13 cellular contexts compared by ENCODE assay signal in the genomic region with DNA sequence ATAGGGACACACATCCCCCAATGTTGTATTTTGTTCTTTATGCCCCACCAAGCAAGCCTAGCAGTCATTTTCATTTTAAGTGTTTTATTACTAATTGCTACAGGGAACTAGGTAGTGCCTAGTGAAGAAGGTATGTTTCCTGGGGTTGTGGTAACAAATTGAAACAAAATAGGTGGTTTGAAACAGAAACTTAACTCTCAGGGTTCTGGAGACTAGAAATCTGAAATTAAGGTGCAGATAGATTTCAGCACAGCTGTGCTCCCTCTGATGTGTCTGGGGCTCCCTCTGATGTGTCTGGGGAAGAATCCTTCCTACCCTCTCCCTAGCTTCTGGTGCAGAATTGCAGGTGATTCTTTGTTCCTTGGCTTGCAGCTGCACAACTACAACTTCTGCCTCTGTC.
DNase-seq lines count a peak whose midpoint lies in the region; ATAC-seq and TF ChIP-seq lines count a peak whose summit lies in the region.
"Had no signal": no experiment of that assay in that cellular context is flagged by ENCODE, and none has a peak within 500 bp of the region (broad histone marks: within the 10 kb centered on the region; RNA-seq: fewer than 3 reads in every experiment).

No MANE protein-coding gene starts in this region.

- peak; percentile 36 for TF ChIP-seq CTCF in GM13977 (IDR thresholded peaks at IDR 0.05; ENCODE audit: extremely low read depth, insufficient read depth, missing control alignments)

- DNase-seq in GM13977 (ENCODE audit: low spot score) (no peak), activated T-cell treated with anti-CD3 and anti-CD28 coated beads for 4 hours (no peak), NOMO-1 treated with dmso at 0.1 percent for 144 hours (lab: John Stamatoyannopoulos, UW; ENCODE audit: unreplicated experiment) (no peak), NCI-H345 (lab: John Stamatoyannopoulos, UW) (no peak), kidney glomerular epithelial cell (lab: John Stamatoyannopoulos, UW) (no peak)
- DNase-seq: activated CD4-positive, alpha-beta T cell treated with anti-CD3 and anti-CD28 coated beads, Interleukin-2, amount 50 U/mL, for 48 hours; H9; NCI-H1694; SIG-M5; thyroid gland had no signal

- in situ Hi-C loops in GM13977 (cut with MboI; ENCODE audit: low pct_unique_long_range_greater_than_20kb, low sequenced_read_pairs, unreplicated experiment), result no loop called here

- ATAC-seq in GM19372 (IDR thresholded peaks at IDR 0.05; ENCODE audit: low read depth, unreplicated experiment), result peak; percentile 92
- ATAC-seq in HG02852 (IDR thresholded peaks at IDR 0.05; ENCODE audit: unreplicated experiment), result peak; percentile 92
- ATAC-seq in HG03571 (IDR thresholded peaks at IDR 0.05; ENCODE audit: unreplicated experiment), result peak; percentile 94
